22 cellular contexts compared by ENCODE assay signal in genomic region chr3:125256675-125257074, GRCh38. TPM values are rescaled to one million over a fixed set of nuclear protein-coding genes. Genes with fewer than 3 reads are reported as not detected.
A peak's percentile ranks its signal among the peaks of the same experiment; 100 is the strongest.
DNase-seq lines count a peak whose midpoint lies in the region; ATAC-seq, FAIRE-seq and TF ChIP-seq lines count a peak whose summit lies in the region.
"Had no signal": no experiment of that assay in that cellular context is flagged by ENCODE, and none has a peak within 500 bp of the region (broad histone marks: within the 10 kb centered on the region; RNA-seq: fewer than 3 reads in every experiment).

No MANE protein-coding gene starts in this region.

- POLR2A ChIA-PET in Caco-2 (lab: Charles Lee): no interaction called here
- POLR2A ChIA-PET in K562 (lab: Yijun Ruan, JAX): no interaction called here

- no peaks in the 10 kb centered on the region for H3K79me2 ChIP-seq in K562 (ENCODE audit: control insufficient read depth, insufficient read depth, low read length)

- H3K27ac ChIP-seq in BLaER1 treated with 17β-estradiol and CSF1 and Interleukin-3, amounts not matched to agents 10 nM and 100 nM: peak overlapping the region in 6 of 11 experiments; percentile 58 to 75 (median 62); a peak in 8 of 22 replicates
- H3K27ac ChIP-seq in K562 (ENCODE audit: extremely low read depth, low read depth, low read length): no peak overlapping the region
- H3K27ac ChIP-seq: C4-2B had no signal

- no peak overlapping the region for H2AFZ ChIP-seq in K562 (ENCODE audit: low read depth, low read length)

- CTCF ChIA-PET in Caco-2 (lab: Charles Lee): no interaction called here
- CTCF ChIA-PET in K562 (lab: Yijun Ruan, JAX; ENCODE audit: low intra/inter-chr PET ratio): no interaction called here

- TF ChIP-seq CTCF in Caco-2 (IDR thresholded peaks at IDR 0.05; ENCODE audit: insufficient read depth in 1 of 2, low read depth in 1 of 2, low read length in 1 of 2, severe bottlenecking in 1 of 2, unreplicated experiment in 1 of 2) (no peak), K562 (IDR thresholded peaks at IDR 0.05 in 2 of 3, conservative IDR thresholded peaks at IDR 0.05 in 1 of 3; ENCODE audit: insufficient read depth in 2 of 3, low read depth in 1 of 3, low read length in 3 of 3) (no peak)

- intact Hi-C loops in Caco-2 (cut with micrococcal nuclease; ENCODE audit: unreplicated experiment) (no loop called here), K562 (cut with micrococcal nuclease) (no loop called here), left cardiac atrium (cut with DNase I) (no loop called here)

- no peak overlapping the region for H3K4me3 Mint-ChIP-seq in Caco-2 (ENCODE audit: unreplicated experiment)
- H3K4me3 Mint-ChIP-seq: CD4-positive, alpha-beta memory T cell; CD4-positive, CD25-positive, alpha-beta regulatory T cell; CD8-positive, alpha-beta memory T cell had no signal

- H3K4me1 Mint-ChIP-seq in Caco-2 (ENCODE audit: low read depth, unreplicated experiment): no peaks in the 10 kb centered on the region

- H3K36me3 Mint-ChIP-seq in Caco-2 (ENCODE audit: insufficient read depth, unreplicated experiment): peaks cover 31% of the 10 kb centered on the region

- peaks cover 20 to 30% (median 27%) of the 10 kb centered on the region in 11 experiments for H3K9me3 ChIP-seq in BLaER1 treated with 17β-estradiol and CSF1 and Interleukin-3, amounts not matched to agents 10 nM and 100 nM (replicated peaks in 1 of 11)
- peaks cover 11% of the 10 kb centered on the region for H3K9me3 ChIP-seq in Caco-2
- H3K9me3 ChIP-seq in K562 (replicated peaks; ENCODE audit: control insufficient read depth, insufficient read depth, low read depth, low read length): no peaks in the 10 kb centered on the region
- H3K9me3 ChIP-seq: BE2C had no signal

- no peaks in the 10 kb centered on the region for H3K27me3 Mint-ChIP-seq in Caco-2 (ENCODE audit: insufficient read depth, unreplicated experiment)
- H3K27me3 Mint-ChIP-seq: CD4-positive, alpha-beta memory T cell; CD4-positive, CD25-positive, alpha-beta regulatory T cell; CD8-positive, alpha-beta memory T cell had no signal

- H3K4me1 ChIP-seq in BLaER1 treated with 17β-estradiol and CSF1 and Interleukin-3, amounts not matched to agents 10 nM and 100 nM: peaks cover 15 to 38% (median 19%) of the 10 kb centered on the region in 10 experiments
- H3K4me1 ChIP-seq in Caco-2 (no peaks in the 10 kb centered on the region), K562 (replicated peaks in 1 of 2; ENCODE audit: control insufficient read depth in 2 of 2, insufficient read depth in 2 of 2, low read length in 2 of 2) (no peaks in the 10 kb centered on the region)

- FAIRE-seq in K562 (lab: Jason Lieb, UNC): no peak
- FAIRE-seq: A204.1, D721Med, GM12878, GM12892, GM18507 had no signal

- H4K20me1 ChIP-seq in BLaER1 treated with 17β-estradiol and CSF1 and Interleukin-3, amounts not matched to agents 10 nM and 100 nM: peaks cover 0 to 92% (median 0%) of the 10 kb centered on the region in 11 experiments; a peak in 9 of 22 replicates
- H4K20me1 ChIP-seq in K562 (replicated peaks; ENCODE audit: control insufficient read depth, insufficient read depth, low read length): no peaks in the 10 kb centered on the region
- H4K20me1 ChIP-seq: BLaER1 had no signal

- peak overlapping the region; percentile 39 for H3K27ac Mint-ChIP-seq in Caco-2 (ENCODE audit: unreplicated experiment)
- H3K27ac Mint-ChIP-seq: CD4-positive, alpha-beta memory T cell; CD4-positive, CD25-positive, alpha-beta regulatory T cell; CD8-positive, alpha-beta memory T cell had no signal

- no peak for TF ChIP-seq EP300 in K562 (IDR thresholded peaks at IDR 0.05; ENCODE audit: low read length)

- DNase-seq in Caco-2 (no peak), K562 (ENCODE audit: extremely low read depth in 1 of 4, low spot score in 3 of 4) (no peak), CD1c-positive myeloid dendritic cell (ENCODE audit: extremely low spot score) (no peak), left cardiac atrium (no peak)
- no peak for DNase-seq in stimulated activated CD4-positive, alpha-beta T cell treated with anti-CD3 and anti-CD28 coated beads, Interleukin-2, amount 100 ng/mL, for 48 hours
- DNase-seq: 8988T; ACHN; BE2C; Calu3; CD4-positive, alpha-beta memory T cell; CD4-positive, CD25-positive, alpha-beta regulatory T cell; CD8-positive, alpha-beta memory T cell; COR-L47; DMS79 treated with DMSO at 0.1 percent for 48 hours had no signal

- in situ Hi-C loops in K562 (cut with MboI): no loop called here

- H3K9me1 ChIP-seq in K562 (ENCODE audit: control insufficient read depth, insufficient read depth, low read length): no peaks in the 10 kb centered on the region

- H3K4me3 ChIP-seq in BLaER1 treated with 17β-estradiol and CSF1 and Interleukin-3, amounts not matched to agents 10 nM and 100 nM: peak overlapping the region in 7 of 10 experiments; percentile 16 to 47 (median 33); a peak in 6 of 20 replicates
- no peak overlapping the region for H3K4me3 ChIP-seq in Caco-2 (ENCODE audit: low read depth, low read length)
- H3K4me3 ChIP-seq in K562: no peak overlapping the region
- H3K4me3 ChIP-seq: BLaER1, GM12878 had no signal

- BruUV-seq in Caco-2 (replicated peaks; lab: Mats Ljungman, UMichigan) (no TSS peak), K562 (replicated peaks; lab: Mats Ljungman, UMichigan) (no TSS peak)

- no peak for TF ChIP-seq POLR2A in K562 (conservative IDR thresholded peaks at IDR 0.05)

- no peak for TF ChIP-seq RAD21 in K562 (CRISPR knock-in tag; conservative IDR thresholded peaks at IDR 0.05 in 1 of 2, IDR thresholded peaks at IDR 0.05 in 1 of 2)

- H3K36me3 ChIP-seq in BLaER1 treated with 17β-estradiol and CSF1 and Interleukin-3, amounts not matched to agents 10 nM and 100 nM: peaks cover 24 to 74% (median 38%) of the 10 kb centered on the region in 11 experiments
- H3K36me3 ChIP-seq in Caco-2 (ENCODE audit: control insufficient read depth, insufficient read depth, low read length) (no peaks in the 10 kb centered on the region; the same call in 1 of the 2 replicates), K562 (ENCODE audit: control insufficient read depth, insufficient read depth, low read length) (no peaks in the 10 kb centered on the region)
- H3K36me3 ChIP-seq: BE2C had no signal

- no peak overlapping the region for H3K9ac ChIP-seq in BLaER1 treated with 17β-estradiol and CSF1 and Interleukin-3, amounts not matched to agents 10 nM and 100 nM
- H3K9ac ChIP-seq in K562 (ENCODE audit: insufficient read depth in 1 of 2, low read depth in 2 of 2, low read length in 2 of 2): no peak overlapping the region
- H3K9ac ChIP-seq: BLaER1 had no signal

- ATAC-seq in K562 (no peak), left cardiac atrium (no peak)
- ATAC-seq: GM12878 had no signal

- no peak overlapping the region for H3K4me2 ChIP-seq in BLaER1 treated with 17β-estradiol and CSF1 and Interleukin-3, amounts not matched to agents 10 nM and 100 nM
- H3K4me2 ChIP-seq in K562 (ENCODE audit: insufficient read depth, low read length): no peak overlapping the region

- H3K9me3 Mint-ChIP-seq in Caco-2 (ENCODE audit: unreplicated experiment): peaks cover 17% of the 10 kb centered on the region

- H3K27me3 ChIP-seq in BLaER1 treated with 17β-estradiol and CSF1 and Interleukin-3, amounts not matched to agents 10 nM and 100 nM: peaks cover 0 to 74% (median 0%) of the 10 kb centered on the region in 11 experiments; a peak in 6 of 22 replicates
- H3K27me3 ChIP-seq in Caco-2 (replicated peaks; ENCODE audit: control insufficient read depth, insufficient read depth, low read length) (no peaks in the 10 kb centered on the region), K562 (ENCODE audit: control insufficient read depth in 2 of 2, insufficient read depth in 2 of 2, low read length in 2 of 2) (no peaks in the 10 kb centered on the region)
- H3K27me3 ChIP-seq: BE2C, BLaER1 had no signal

RNA-seq across cellular contexts. Expression of gene SLC12A8, which starts 44.1 kb away (rescaled TPM):
- total RNA-seq in Caco-2 (2022): 23.3 and 28.0 TPM in 2 replicates
- total RNA-seq in K562 (2011; cell fraction: chromatin; rRNA removed; ENCODE audit: low replicate concordance): 0.81 and 1.1 TPM in 2 replicates
- total RNA-seq in K562 (2011; cell fraction: nucleolus; rRNA removed): 0.33 and 1.2 TPM in 2 replicates
- 0.95 TPM in 1 of 2 replicates, not detected in the other for total RNA-seq in K562 (2011; cell fraction: nucleoplasm; rRNA removed)
- total RNA-seq in K562 (2014; rRNA removed): not detected in 2 replicates
- 0.11 TPM in 1 of 2 replicates, not detected in the other for total RNA-seq in K562 (2014; rRNA removed; fragmentation: Illumina TruSeq; extraction: Trizol)
- total RNA-seq in K562 (2015; rRNA removed; fragmentation: Illumina TruSeq; extraction: Trizol): not detected in 2 replicates
- total RNA-seq in K562 (2021): 0.33 TPM in 1 of 2 replicates, not detected in the other
- 0.12 TPM in 1 of 2 replicates, not detected in the other for polyA plus RNA-seq in K562 (2011; rRNA removed)
- 0.18 and 0.24 TPM in 2 replicates for polyA plus RNA-seq in K562 (2011; cell fraction: cytosol; rRNA removed)
- 0.07 and 0.38 TPM in 2 replicates for polyA plus RNA-seq in K562 (2011; cell fraction: nucleus; rRNA removed)
- polyA plus RNA-seq in K562 (2012): 0.05 and 0.97 TPM in 2 replicates
- polyA plus RNA-seq in K562 (2014; fragmentation: Illumina TruSeq; extraction: Trizol): 0.04 and 0.24 TPM in 2 replicates
- under 1 TPM in 1 of 2 experiments, not detected in 1; 0.04 TPM for polyA plus RNA-seq in K562 (2014; fragmentation: Nextera tagmentation; extraction: Ambion mirVana)
- polyA plus RNA-seq in K562 (2014; rRNA removed): 0.09 TPM in 1 of 2 replicates, not detected in the other
- 0.09 TPM in 1 of 2 replicates, not detected in the other for polyA minus RNA-seq in K562 (2011; rRNA and poly(A)+ RNA removed)
- not detected in 2 replicates for polyA minus RNA-seq in K562 (2011; cell fraction: cytosol; rRNA and poly(A)+ RNA removed)
- polyA minus RNA-seq in K562 (2011; cell fraction: nucleus; rRNA and poly(A)+ RNA removed): not detected in 2 replicates
- total RNA-seq in left cardiac atrium: under 1 TPM; 0.80 to 0.92 TPM
- total RNA-seq: CD4-positive, alpha-beta memory T cell; CD4-positive, CD25-positive, alpha-beta regulatory T cell had no signal
- polyA plus RNA-seq: CD4-positive, alpha-beta memory T cell; CD4-positive, CD25-positive, alpha-beta regulatory T cell; CD8-positive, alpha-beta memory T cell had no signal

Comparison
In these comparisons a context has a peak if more than half of its experiments do, and no peak if none do; other contexts are left out.
1. H3K4me3 ChIP-seq: peak in BLaER1 treated with 17β-estradiol and CSF1 and Interleukin-3, amounts not matched to agents 10 nM and 100 nM (7 of 10); none in Caco-2 (single experiment) and K562 (single experiment).
2. RNA of gene SLC12A8, which starts 44.1 kb away (total RNA-seq): 23.3 to 28.0 TPM in Caco-2; 0.80 to 0.92 TPM in left cardiac atrium and 0.11 to 1.2 TPM in K562; every median in the first group is over 10 times any median in the second.